ENCODE assay signal across 1 cellular context in the genomic region with DNA sequence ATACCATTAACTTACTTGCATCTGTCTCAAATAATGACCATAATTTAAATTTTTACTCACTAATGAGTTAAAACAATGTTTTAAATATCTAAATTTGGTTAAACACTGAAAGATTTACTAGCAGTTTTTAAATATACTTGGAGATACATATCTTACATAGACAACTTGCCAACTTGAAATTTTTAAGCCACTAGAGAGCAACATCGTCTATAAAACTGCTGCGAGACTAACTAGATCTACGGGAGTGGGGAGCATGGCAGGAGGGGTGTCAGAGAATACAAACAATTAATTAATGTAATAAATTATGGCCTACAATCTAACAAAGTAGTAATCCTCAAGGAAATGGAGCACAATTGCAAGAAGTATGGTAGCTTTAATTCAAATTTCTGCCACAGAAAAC.
TF ChIP-seq lines count a peak whose summit lies in the region.

No MANE protein-coding gene starts in this region.

TF ChIP-seq in HCT116, 20 proteins besides CTCF, POLR2A, EP300 and RAD21:
- TF ChIP-seq, protein P1, sequence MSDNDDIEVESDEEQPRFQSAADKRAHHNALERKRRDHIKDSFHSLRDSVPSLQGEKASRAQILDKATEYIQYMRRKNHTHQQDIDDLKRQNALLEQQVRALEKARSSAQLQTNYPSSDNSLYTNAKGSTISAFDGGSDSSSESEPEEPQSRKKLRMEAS (IDR thresholded peaks at IDR 0.05) = no peak
- TF ChIP-seq SIN3A (IDR thresholded peaks at IDR 0.05; ENCODE audit: low read depth) = no peak
- TF ChIP-seq EZH2phosphoT487 (IDR thresholded peaks at IDR 0.05; ENCODE audit: borderline replicate concordance) = no peak
- no peak for TF ChIP-seq TCF7L2 (IDR thresholded peaks at IDR 0.05; ENCODE audit: borderline replicate concordance, extremely low read depth, insufficient read depth, insufficient read length)
- TF ChIP-seq JUND (IDR thresholded peaks at IDR 0.05) = no peak
- TF ChIP-seq CEBPB (IDR thresholded peaks at IDR 0.05; ENCODE audit: low read depth) = no peak
- TF ChIP-seq YY1 (IDR thresholded peaks at IDR 0.05; ENCODE audit: extremely low read depth, insufficient replicate concordance, low read depth, low read length) = no peak
- TF ChIP-seq, protein P2, sequence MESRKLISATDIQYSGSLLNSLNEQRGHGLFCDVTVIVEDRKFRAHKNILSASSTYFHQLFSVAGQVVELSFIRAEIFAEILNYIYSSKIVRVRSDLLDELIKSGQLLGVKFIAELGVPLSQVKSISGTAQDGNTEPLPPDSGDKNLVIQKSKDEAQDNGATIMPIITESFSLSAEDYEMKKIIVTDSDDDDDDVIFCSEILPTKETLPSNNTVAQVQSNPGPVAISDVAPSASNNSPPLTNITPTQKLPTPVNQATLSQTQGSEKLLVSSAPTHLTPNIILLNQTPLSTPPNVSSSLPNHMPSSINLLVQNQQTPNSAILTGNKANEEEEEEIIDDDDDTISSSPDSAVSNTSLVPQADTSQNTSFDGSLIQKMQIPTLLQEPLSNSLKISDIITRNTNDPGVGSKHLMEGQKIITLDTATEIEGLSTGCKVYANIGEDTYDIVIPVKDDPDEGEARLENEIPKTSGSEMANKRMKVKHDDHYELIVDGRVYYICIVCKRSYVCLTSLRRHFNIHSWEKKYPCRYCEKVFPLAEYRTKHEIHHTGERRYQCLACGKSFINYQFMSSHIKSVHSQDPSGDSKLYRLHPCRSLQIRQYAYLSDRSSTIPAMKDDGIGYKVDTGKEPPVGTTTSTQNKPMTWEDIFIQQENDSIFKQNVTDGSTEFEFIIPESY (IDR thresholded peaks at IDR 0.05; ENCODE audit: extremely low read depth, insufficient replicate concordance, low read length) = no peak
- TF ChIP-seq, protein P3, sequence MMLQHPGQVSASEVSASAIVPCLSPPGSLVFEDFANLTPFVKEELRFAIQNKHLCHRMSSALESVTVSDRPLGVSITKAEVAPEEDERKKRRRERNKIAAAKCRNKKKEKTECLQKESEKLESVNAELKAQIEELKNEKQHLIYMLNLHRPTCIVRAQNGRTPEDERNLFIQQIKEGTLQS (IDR thresholded peaks at IDR 0.05) = no peak
TF ChIP-seq in HCT116: peak in this region for 0.
